ENCODE assay signal across 8 cellular contexts in genomic region chr2:27442282-27442980, GRCh38. TPM values are rescaled to one million over a fixed set of nuclear protein-coding genes. Genes with fewer than 3 reads are reported as not detected.
A peak's percentile ranks its signal among the peaks of the same experiment; 100 is the strongest.
DNase-seq lines count a peak whose midpoint lies in the region; ATAC-seq and TF ChIP-seq lines count a peak whose summit lies in the region.

TSS of gene KRTCAP3 (plus strand) at chr2:27442381. CDS start at chr2:27442413, 32 bp downstream.

- 9 to 49% methylated on average over 64 of the region's 64 CpGs for WGBS in sigmoid colon, 2 donors

- peaks cover 6% of the 10 kb centered on the region for H3K4me1 Mint-ChIP-seq in activated T-cell treated with anti-CD3 and anti-CD28 coated beads, Interleukin-2, amount 50 U/mL, for 4 hours (ENCODE audit: low read depth)

- DNase-seq in NCI-H1048 (lab: John Stamatoyannopoulos, UW) (peak; percentile 68), left ventricle myocardium inferior (no peak), sigmoid colon (no peak), COLO829 (ENCODE audit: low spot score) (no peak), NCI-H774 (lab: John Stamatoyannopoulos, UW) (no peak)
- DNase-seq in activated T-cell treated with anti-CD3 and anti-CD28 coated beads, Interleukin-2, amount 50 U/mL, for 4 hours, result peak; percentile 53

- intact Hi-C loops in left ventricle myocardium inferior (cut with micrococcal nuclease) (no loop called here), sigmoid colon (cut with DNase I) (no loop called here)

- TF ChIP-seq POLR2A in sigmoid colon (IDR thresholded peaks at IDR 0.05), result no peak

- H3K4me3 Mint-ChIP-seq in activated T-cell treated with anti-CD3 and anti-CD28 coated beads, Interleukin-2, amount 50 U/mL, for 4 hours, result no peak within 1 kb of the TSS

- H3K27me3 ChIP-seq in left ventricle myocardium inferior (ENCODE audit: low read depth) (no peaks in the 10 kb centered on the region), sigmoid colon (no peaks in the 10 kb centered on the region)

- H3K36me3 Mint-ChIP-seq in activated T-cell treated with anti-CD3 and anti-CD28 coated beads, Interleukin-2, amount 50 U/mL, for 4 hours (ENCODE audit: insufficient read depth), result peaks cover 33% of the 10 kb centered on the region

- TF ChIP-seq EP300 in sigmoid colon (IDR thresholded peaks at IDR 0.05), result no peak

- H3K36me3 ChIP-seq in left ventricle myocardium inferior, result peaks cover 71% of the 10 kb centered on the region
- H3K36me3 ChIP-seq in sigmoid colon, result peaks cover 21 to 69% (median 36%) of the 10 kb centered on the region in 4 donors

- H3K27me3 Mint-ChIP-seq in activated T-cell treated with anti-CD3 and anti-CD28 coated beads, Interleukin-2, amount 50 U/mL, for 4 hours (ENCODE audit: low read depth), result no peaks in the 10 kb centered on the region

- no peaks in the 10 kb centered on the region for H3K9me3 Mint-ChIP-seq in activated T-cell treated with anti-CD3 and anti-CD28 coated beads, Interleukin-2, amount 50 U/mL, for 4 hours

- H3K4me1 ChIP-seq in left ventricle myocardium inferior (peaks cover 7% of the 10 kb centered on the region), sigmoid colon (peaks cover 0 to 16% (median 13%) of the 10 kb centered on the region in 4 donors)

- ATAC-seq in activated T-cell treated with anti-CD3 and anti-CD28 coated beads, Interleukin-2, amount 50 U/mL, for 4 hours, result peak; percentile 57 to 64
- ATAC-seq in HG03095 (IDR thresholded peaks at IDR 0.05; ENCODE audit: unreplicated experiment), result no peak

- TF ChIP-seq CTCF in 22Rv1 (IDR thresholded peaks at IDR 0.05) (peak; percentile 80), left ventricle myocardium inferior (IDR thresholded peaks at IDR 0.05; ENCODE audit: borderline replicate concordance) (no peak), sigmoid colon (IDR thresholded peaks at IDR 0.05) (no peak)

- H3K27ac ChIP-seq in 22Rv1, result peak within 1 kb of the TSS; percentile 83
- no peak within 1 kb of the TSS for H3K27ac ChIP-seq in left ventricle myocardium inferior (replicated peaks)
- peak within 1 kb of the TSS; percentile 24 to 68 (median 60) for H3K27ac ChIP-seq in sigmoid colon

- H3K4me3 ChIP-seq in left ventricle myocardium inferior (peak within 1 kb of the TSS; percentile 14), sigmoid colon (peak within 1 kb of the TSS in 3 of 4 donors; percentile 26 to 36 (median 35))

- no peaks in the 10 kb centered on the region for H3K9me3 ChIP-seq in left ventricle myocardium inferior (replicated peaks)
- no peaks in the 10 kb centered on the region for H3K9me3 ChIP-seq in sigmoid colon

RNA-seq across cellular contexts. Expression of gene KRTCAP3, which starts in this region (rescaled TPM):
- total RNA-seq in activated T-cell treated with anti-CD3 and anti-CD28 coated beads, Interleukin-2, amount 50 U/mL, for 4 hours, result 1 to 10 TPM; 4.8 to 5.4 (median 5.2) TPM
- total RNA-seq in left ventricle myocardium inferior (0.63 TPM), sigmoid colon (under 1 TPM in 1 of 4 donors, not detected in 3; 0.54 TPM)
- polyA plus RNA-seq in sigmoid colon, result 10 to 100 TPM; 33.0 to 93.5 (median 46.5) TPM

Comparison
In these comparisons a context has a peak if more than half of its experiments do, and no peak if none do; other contexts are left out.
1. DNase-seq: peak in NCI-H1048 (single experiment) and activated T-cell treated with anti-CD3 and anti-CD28 coated beads, Interleukin-2, amount 50 U/mL, for 4 hours (single experiment); none in left ventricle myocardium inferior (single experiment), sigmoid colon (single experiment), COLO829 (single experiment) and NCI-H774 (single experiment).